In the genomic region with DNA sequence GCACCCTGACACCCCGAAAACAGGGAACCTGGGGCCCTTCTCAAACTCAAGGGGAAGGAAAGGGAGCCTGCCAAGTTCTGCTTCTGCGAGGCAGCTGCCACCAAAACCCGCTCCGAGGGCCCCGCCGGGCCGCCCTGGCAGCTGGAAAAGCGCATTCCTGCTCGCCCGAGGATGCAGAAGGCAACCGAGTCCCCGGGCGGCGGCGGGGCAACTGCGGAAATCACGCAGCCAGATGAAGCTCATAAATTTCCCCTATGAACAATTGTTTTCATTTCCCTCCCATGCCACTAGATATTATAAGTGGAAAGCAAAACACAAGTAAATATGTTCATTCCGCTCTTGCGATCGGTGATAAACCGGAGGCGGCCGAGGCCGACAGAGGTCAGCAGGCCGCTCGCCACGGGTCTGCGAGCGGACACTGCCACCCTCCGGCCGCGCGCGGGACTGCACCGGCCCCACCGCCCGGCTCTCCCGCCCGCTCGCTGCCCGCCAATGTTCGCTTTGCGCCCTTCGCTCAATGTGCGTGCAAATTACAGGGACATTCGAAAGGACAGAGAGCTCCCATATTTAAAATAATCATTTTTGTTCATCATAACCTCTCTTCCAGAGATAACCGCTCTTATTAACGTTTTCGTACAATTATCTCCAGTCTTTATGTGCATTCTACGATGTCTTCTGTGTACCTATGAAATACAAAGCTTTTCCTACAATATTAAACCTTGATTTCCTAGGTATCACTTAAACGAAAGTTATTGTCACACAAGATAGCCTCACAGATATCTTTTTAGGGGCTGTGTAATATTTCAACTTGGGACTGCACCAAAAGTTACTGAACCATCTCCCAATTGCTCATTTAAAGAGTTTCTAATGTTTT, we compare ENCODE assay signal across 8 cellular contexts.
A peak's percentile ranks its signal among the peaks of the same experiment; 100 is the strongest.
DNase-seq lines count a peak whose midpoint lies in the region; ATAC-seq and TF ChIP-seq lines count a peak whose summit lies in the region.

No MANE protein-coding gene starts in this region.

- TF ChIP-seq EP300 in gastroesophageal sphincter (IDR thresholded peaks at IDR 0.05): no peak
- no peak for TF ChIP-seq EP300 in ovary (IDR thresholded peaks at IDR 0.05)
- TF ChIP-seq EP300 in tibial nerve (IDR thresholded peaks at IDR 0.05): no peak

- TF ChIP-seq POLR2A in gastroesophageal sphincter (IDR thresholded peaks at IDR 0.05): no peak
- no peak for TF ChIP-seq POLR2A in ovary (IDR thresholded peaks at IDR 0.05)
- no peak for TF ChIP-seq POLR2A in tibial nerve (IDR thresholded peaks at IDR 0.05)

- POLR2A ChIA-PET in PC-9 (lab: Charles Lee; ENCODE audit: unreplicated experiment): no interaction called here

- TF ChIP-seq CTCF in PC-9 (conservative IDR thresholded peaks at IDR 0.05) (peak; percentile 94), gastroesophageal sphincter (IDR thresholded peaks at IDR 0.05) (peak; percentile 93 to 99 (median 98)), ovary (IDR thresholded peaks at IDR 0.05) (peak; percentile 90 to 96 (median 95)), tibial nerve (IDR thresholded peaks at IDR 0.05) (peak; percentile 97 to 100 (median 98))

- intact Hi-C loops in PC-9 (cut with micrococcal nuclease; ENCODE audit: unreplicated experiment): loop anchor here (1.0 to 10.0 kb wide), 4 partner anchors 346 to 1557 kb away; no protein-coding TSS in a partner anchor
- intact Hi-C loops in ovary (cut with DNase I): loop anchor here (2.0 to 10.0 kb wide), 5 partner anchors 680 to 1542 kb away; no protein-coding TSS in a partner anchor

- no peaks in the 10 kb centered on the region for H3F3A ChIP-seq in PC-9 (ENCODE audit: insufficient read depth, low read depth)

- WGBS in gastroesophageal sphincter (ENCODE audit: low coverage in 1 of 2), 2 donors: 6 to 12% methylated on average over 12 to 23 of the region's 51 CpGs
- WGBS in ovary, 3 donors: 7 to 13% (median 10%) methylated on average over 51 of the region's 51 CpGs
- 12 to 13% methylated on average over 43 to 45 of the region's 51 CpGs for WGBS in tibial nerve, 2 donors

- H3K79me2 ChIP-seq in PC-9 (ENCODE audit: low read depth): no peaks in the 10 kb centered on the region

- CTCF ChIA-PET in PC-9 (lab: Charles Lee): interaction anchor here (0.6 kb wide), 1 partner anchor 886 kb away, joined by 15 read pairs; no protein-coding TSS in a partner anchor

- H3K27ac ChIP-seq in PC-9 (no peak overlapping the region), gastroesophageal sphincter (no peak overlapping the region), ovary (no peak overlapping the region), tibial nerve (no peak overlapping the region)

- no peak overlapping the region for H3K4me2 ChIP-seq in PC-9

- H3K9me2 ChIP-seq in PC-9 (ENCODE audit: insufficient read depth): no peaks in the 10 kb centered on the region

- no peaks in the 10 kb centered on the region for H4K20me1 ChIP-seq in PC-9 (ENCODE audit: insufficient read depth)

- no peaks in the 10 kb centered on the region for H3K36me3 ChIP-seq in PC-9 (ENCODE audit: low read depth)
- no peaks in the 10 kb centered on the region for H3K36me3 ChIP-seq in gastroesophageal sphincter
- no peaks in the 10 kb centered on the region for H3K36me3 ChIP-seq in ovary
- H3K36me3 ChIP-seq in tibial nerve: no peaks in the 10 kb centered on the region

- H3K4me3 ChIP-seq in PC-9 (no peak overlapping the region), gastroesophageal sphincter (peak overlapping the region in 1 of 2 donors; percentile 30), ovary (no peak overlapping the region), tibial nerve (peak overlapping the region in 2 of 4 donors; percentile 32 to 37)

- no TSS peak for BruUV-seq in PC-9 (replicated peaks; lab: Mats Ljungman, UMichigan)

- H3K9me3 ChIP-seq in PC-9 (ENCODE audit: insufficient read depth, low read depth) (no peaks in the 10 kb centered on the region), gastroesophageal sphincter (no peaks in the 10 kb centered on the region), ovary (no peaks in the 10 kb centered on the region), tibial nerve (no peaks in the 10 kb centered on the region)

- H3K4me1 ChIP-seq in PC-9 (replicated peaks; ENCODE audit: insufficient read depth): no peaks in the 10 kb centered on the region
- H3K4me1 ChIP-seq in gastroesophageal sphincter: peaks cover 0 to 10% (median 0%) of the 10 kb centered on the region in 3 donors
- H3K4me1 ChIP-seq in ovary (ENCODE audit: insufficient read depth): no peaks in the 10 kb centered on the region
- peaks cover 0 to 9% (median 2%) of the 10 kb centered on the region in 4 donors for H3K4me1 ChIP-seq in tibial nerve

- DNase-seq in GDM1 (lab: John Stamatoyannopoulos, UW): peak; percentile 19
- DNase-seq in PC-9: peak in 1 of 2 experiments; percentile 62
- DNase-seq in activated effector memory CD4-positive, alpha-beta T cell treated with Interleukin-2 at 50 U/mL for 16 hours: peak; percentile 23
- peak; percentile 49 to 81 (median 72) for DNase-seq in ovary
- peak; percentile 34 to 38 for DNase-seq in tibial nerve (ENCODE audit: low spot score in 2 of 2)

- no peak overlapping the region for H2AFZ ChIP-seq in PC-9

- H3K27me3 ChIP-seq in PC-9 (ENCODE audit: insufficient read depth, low read depth) (peaks cover 41% of the 10 kb centered on the region), gastroesophageal sphincter (peaks cover 62% of the 10 kb centered on the region), ovary (no peaks in the 10 kb centered on the region), tibial nerve (peaks cover 0 to 6% of the 10 kb centered on the region in 2 donors)

- ATAC-seq in HG02642 (IDR thresholded peaks at IDR 0.05; ENCODE audit: poor library complexity, unreplicated experiment): peak; percentile 85
- peak; percentile 78 for ATAC-seq in gastroesophageal sphincter
- ATAC-seq in HG03095 (IDR thresholded peaks at IDR 0.05; ENCODE audit: unreplicated experiment): no peak
